In genomic region chr20:44888226-44889103, GRCh38 we compare ENCODE assay signal across 1 cellular context.
TF ChIP-seq lines count a peak whose summit lies in the region.

No MANE protein-coding gene starts in this region.

TF ChIP-seq in GM23338, 12 proteins besides CTCF, POLR2A, EP300 and RAD21 (continued from another document):
- TF ChIP-seq ZNF462 (CRISPR knock-in tag; IDR thresholded peaks at IDR 0.05), result no peak
- no peak for TF ChIP-seq NANOG (IDR thresholded peaks at IDR 0.05; ENCODE audit: borderline replicate concordance)
